ENCODE assay signal across 2 cellular contexts in the genomic region with DNA sequence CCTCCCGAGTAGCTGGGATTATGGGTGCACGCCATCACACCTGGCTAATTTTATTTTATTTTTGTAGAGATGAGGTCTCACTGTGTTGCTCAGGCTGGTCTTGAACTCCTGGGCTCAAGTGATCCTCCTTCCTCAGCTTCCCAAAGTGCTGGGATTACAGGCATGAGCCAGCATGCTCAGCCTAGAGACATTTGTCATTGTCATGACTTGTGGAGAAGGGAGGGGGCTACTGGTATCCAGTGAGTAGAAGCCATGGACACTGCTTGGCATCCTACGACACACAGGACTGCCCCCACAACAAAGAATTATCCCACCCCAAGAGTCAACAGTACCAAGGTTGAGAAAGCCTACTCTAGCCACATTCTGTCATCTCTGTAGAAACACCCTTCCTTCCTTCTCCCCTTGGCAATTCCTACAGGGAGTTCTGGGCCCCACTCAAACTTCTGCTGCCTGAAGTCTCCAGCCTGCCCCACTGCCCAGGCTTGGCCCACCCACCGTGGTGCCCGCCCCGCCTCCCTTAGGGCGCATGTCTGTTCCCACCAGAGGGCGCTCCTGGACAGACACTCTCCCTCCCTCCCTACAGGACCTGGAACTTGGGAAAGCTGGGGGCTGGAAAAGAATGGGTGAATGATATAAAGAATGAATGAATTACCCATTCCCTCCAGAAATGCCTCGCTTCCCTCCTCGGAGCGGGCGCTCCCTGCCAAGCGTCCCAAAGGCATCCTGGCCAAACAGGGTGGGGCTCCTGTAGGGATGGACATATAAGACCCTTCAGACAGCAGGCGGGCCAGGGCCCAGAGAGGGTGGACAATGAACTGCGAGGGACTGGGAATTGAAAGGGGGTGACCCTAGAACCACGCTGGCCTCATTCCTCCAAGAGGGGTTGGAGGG.
TF ChIP-seq lines count a peak whose summit lies in the region.

No MANE protein-coding gene starts in this region.

TF ChIP-seq in GM23338, 12 proteins besides CTCF, POLR2A, EP300 and RAD21:
- TF ChIP-seq STAT1 (IDR thresholded peaks at IDR 0.05; ENCODE audit: unreplicated experiment) = no peak
- TF ChIP-seq, protein P1, sequence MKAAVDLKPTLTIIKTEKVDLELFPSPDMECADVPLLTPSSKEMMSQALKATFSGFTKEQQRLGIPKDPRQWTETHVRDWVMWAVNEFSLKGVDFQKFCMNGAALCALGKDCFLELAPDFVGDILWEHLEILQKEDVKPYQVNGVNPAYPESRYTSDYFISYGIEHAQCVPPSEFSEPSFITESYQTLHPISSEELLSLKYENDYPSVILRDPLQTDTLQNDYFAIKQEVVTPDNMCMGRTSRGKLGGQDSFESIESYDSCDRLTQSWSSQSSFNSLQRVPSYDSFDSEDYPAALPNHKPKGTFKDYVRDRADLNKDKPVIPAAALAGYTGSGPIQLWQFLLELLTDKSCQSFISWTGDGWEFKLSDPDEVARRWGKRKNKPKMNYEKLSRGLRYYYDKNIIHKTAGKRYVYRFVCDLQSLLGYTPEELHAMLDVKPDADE (IDR thresholded peaks at IDR 0.05) = no peak
- TF ChIP-seq NANOG (IDR thresholded peaks at IDR 0.05; ENCODE audit: borderline replicate concordance) = no peak
- TF ChIP-seq POLR2AphosphoS5 (IDR thresholded peaks at IDR 0.05; ENCODE audit: low read depth) = no peak

TF ChIP-seq in HepG2, 621 proteins besides CTCF, POLR2A, EP300 and RAD21 (continues in another document):
- TF ChIP-seq ZNF550 (CRISPR knock-in tag; IDR thresholded peaks at IDR 0.05; ENCODE audit: borderline replicate concordance) (0 out of 2 replicates have a peak, but pooled peaks have one; percentile 28), SMAD9 (CRISPR knock-in tag; IDR thresholded peaks at IDR 0.05) (no peak), GATAD2A (CRISPR knock-in tag; IDR thresholded peaks at IDR 0.05) (peak; percentile 68; the same call in 1 of the 2 replicates), KDM5B (CRISPR knock-in tag; IDR thresholded peaks at IDR 0.05; ENCODE audit: borderline replicate concordance) (peak; percentile 69; the same call in 1 of the 2 replicates), ARHGAP35 (CRISPR knock-in tag; IDR thresholded peaks at IDR 0.05; ENCODE audit: borderline replicate concordance) (no peak), ZNF547 (CRISPR knock-in tag; IDR thresholded peaks at IDR 0.05) (0 out of 2 replicates have a peak, but pooled peaks have one; percentile 31), PPARG (CRISPR knock-in tag; conservative IDR thresholded peaks at IDR 0.05) (no peak), ZFP90 (CRISPR knock-in tag; IDR thresholded peaks at IDR 0.05; ENCODE audit: borderline replicate concordance) (0 out of 2 replicates have a peak, but pooled peaks have one; percentile 54), CHD2 (IDR thresholded peaks at IDR 0.05; ENCODE audit: low read depth, low read length) (no peak), ZFY (CRISPR knock-in tag; IDR thresholded peaks at IDR 0.05) (peak; percentile 24; the same call in 1 of the 2 replicates), ZNF768 (CRISPR knock-in tag; IDR thresholded peaks at IDR 0.05) (peak; percentile 26; the same call in 1 of the 2 replicates), ZNF382 (CRISPR knock-in tag; IDR thresholded peaks at IDR 0.05; ENCODE audit: borderline replicate concordance) (no peak), ZNF501 (CRISPR knock-in tag; IDR thresholded peaks at IDR 0.05) (peak; percentile 70; the same call in 1 of the 2 replicates), PTBP1 (IDR thresholded peaks at IDR 0.05; ENCODE audit: low read depth, low read length, poor library complexity, severe bottlenecking) (no peak), SOX6 (IDR thresholded peaks at IDR 0.05) (no peak), SOX6 (CRISPR knock-in tag; IDR thresholded peaks at IDR 0.05) (peak; percentile 33), ZNF24 (IDR thresholded peaks at IDR 0.05) (peak; percentile 60; the same call in 1 of the 2 replicates), HOXA3 (CRISPR knock-in tag; IDR thresholded peaks at IDR 0.05) (peak; percentile 44; the same call in 1 of the 2 replicates)
- TF ChIP-seq, protein P2, sequence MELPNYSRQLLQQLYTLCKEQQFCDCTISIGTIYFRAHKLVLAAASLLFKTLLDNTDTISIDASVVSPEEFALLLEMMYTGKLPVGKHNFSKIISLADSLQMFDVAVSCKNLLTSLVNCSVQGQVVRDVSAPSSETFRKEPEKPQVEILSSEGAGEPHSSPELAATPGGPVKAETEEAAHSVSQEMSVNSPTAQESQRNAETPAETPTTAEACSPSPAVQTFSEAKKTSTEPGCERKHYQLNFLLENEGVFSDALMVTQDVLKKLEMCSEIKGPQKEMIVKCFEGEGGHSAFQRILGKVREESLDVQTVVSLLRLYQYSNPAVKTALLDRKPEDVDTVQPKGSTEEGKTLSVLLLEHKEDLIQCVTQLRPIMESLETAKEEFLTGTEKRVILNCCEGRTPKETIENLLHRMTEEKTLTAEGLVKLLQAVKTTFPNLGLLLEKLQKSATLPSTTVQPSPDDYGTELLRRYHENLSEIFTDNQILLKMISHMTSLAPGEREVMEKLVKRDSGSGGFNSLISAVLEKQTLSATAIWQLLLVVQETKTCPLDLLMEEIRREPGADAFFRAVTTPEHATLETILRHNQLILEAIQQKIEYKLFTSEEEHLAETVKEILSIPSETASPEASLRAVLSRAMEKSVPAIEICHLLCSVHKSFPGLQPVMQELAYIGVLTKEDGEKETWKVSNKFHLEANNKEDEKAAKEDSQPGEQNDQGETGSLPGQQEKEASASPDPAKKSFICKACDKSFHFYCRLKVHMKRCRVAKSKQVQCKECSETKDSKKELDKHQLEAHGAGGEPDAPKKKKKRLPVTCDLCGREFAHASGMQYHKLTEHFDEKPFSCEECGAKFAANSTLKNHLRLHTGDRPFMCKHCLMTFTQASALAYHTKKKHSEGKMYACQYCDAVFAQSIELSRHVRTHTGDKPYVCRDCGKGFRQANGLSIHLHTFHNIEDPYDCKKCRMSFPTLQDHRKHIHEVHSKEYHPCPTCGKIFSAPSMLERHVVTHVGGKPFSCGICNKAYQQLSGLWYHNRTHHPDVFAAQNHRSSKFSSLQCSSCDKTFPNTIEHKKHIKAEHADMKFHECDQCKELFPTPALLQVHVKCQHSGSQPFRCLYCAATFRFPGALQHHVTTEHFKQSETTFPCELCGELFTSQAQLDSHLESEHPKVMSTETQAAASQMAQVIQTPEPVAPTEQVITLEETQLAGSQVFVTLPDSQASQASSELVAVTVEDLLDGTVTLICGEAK (IDR thresholded peaks at IDR 0.05) = no peak
- TF ChIP-seq, protein P2 (CRISPR knock-in tag; IDR thresholded peaks at IDR 0.05) = 0 out of 2 replicates have a peak, but pooled peaks have one; percentile 13
- TF ChIP-seq, protein P3, sequence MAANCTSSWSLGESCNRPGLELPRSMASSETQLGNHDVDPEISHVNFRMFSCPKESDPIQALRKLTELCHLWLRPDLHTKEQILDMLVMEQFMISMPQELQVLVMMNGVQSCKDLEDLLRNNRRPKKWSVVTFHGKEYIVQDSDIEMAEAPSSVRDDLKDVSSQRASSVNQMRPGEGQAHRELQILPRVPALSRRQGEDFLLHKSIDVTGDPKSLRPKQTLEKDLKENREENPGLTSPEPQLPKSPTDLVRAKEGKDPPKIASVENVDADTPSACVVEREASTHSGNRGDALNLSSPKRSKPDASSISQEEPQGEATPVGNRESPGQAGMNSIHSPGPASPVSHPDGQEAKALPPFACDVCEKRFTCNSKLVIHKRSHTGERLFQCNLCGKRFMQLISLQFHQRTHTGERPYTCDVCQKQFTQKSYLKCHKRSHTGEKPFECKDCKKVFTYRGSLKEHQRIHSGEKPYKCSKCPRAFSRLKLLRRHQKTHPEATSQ (CRISPR knock-in tag; IDR thresholded peaks at IDR 0.05; ENCODE audit: borderline replicate concordance) = no peak
- TF ChIP-seq, protein P4, sequence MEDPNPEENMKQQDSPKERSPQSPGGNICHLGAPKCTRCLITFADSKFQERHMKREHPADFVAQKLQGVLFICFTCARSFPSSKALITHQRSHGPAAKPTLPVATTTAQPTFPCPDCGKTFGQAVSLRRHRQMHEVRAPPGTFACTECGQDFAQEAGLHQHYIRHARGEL (CRISPR knock-in tag; IDR thresholded peaks at IDR 0.05) = no peak
- TF ChIP-seq, protein P5, sequence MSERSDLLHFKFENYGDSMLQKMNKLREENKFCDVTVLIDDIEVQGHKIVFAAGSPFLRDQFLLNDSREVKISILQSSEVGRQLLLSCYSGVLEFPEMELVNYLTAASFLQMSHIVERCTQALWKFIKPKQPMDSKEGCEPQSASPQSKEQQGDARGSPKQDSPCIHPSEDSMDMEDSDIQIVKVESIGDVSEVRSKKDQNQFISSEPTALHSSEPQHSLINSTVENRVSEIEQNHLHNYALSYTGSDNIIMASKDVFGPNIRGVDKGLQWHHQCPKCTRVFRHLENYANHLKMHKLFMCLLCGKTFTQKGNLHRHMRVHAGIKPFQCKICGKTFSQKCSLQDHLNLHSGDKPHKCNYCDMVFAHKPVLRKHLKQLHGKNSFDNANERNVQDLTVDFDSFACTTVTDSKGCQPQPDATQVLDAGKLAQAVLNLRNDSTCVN (CRISPR knock-in tag; IDR thresholded peaks at IDR 0.05; ENCODE audit: borderline replicate concordance) = peak; percentile 51; the same call in 1 of the 2 replicates
- TF ChIP-seq, protein P6, sequence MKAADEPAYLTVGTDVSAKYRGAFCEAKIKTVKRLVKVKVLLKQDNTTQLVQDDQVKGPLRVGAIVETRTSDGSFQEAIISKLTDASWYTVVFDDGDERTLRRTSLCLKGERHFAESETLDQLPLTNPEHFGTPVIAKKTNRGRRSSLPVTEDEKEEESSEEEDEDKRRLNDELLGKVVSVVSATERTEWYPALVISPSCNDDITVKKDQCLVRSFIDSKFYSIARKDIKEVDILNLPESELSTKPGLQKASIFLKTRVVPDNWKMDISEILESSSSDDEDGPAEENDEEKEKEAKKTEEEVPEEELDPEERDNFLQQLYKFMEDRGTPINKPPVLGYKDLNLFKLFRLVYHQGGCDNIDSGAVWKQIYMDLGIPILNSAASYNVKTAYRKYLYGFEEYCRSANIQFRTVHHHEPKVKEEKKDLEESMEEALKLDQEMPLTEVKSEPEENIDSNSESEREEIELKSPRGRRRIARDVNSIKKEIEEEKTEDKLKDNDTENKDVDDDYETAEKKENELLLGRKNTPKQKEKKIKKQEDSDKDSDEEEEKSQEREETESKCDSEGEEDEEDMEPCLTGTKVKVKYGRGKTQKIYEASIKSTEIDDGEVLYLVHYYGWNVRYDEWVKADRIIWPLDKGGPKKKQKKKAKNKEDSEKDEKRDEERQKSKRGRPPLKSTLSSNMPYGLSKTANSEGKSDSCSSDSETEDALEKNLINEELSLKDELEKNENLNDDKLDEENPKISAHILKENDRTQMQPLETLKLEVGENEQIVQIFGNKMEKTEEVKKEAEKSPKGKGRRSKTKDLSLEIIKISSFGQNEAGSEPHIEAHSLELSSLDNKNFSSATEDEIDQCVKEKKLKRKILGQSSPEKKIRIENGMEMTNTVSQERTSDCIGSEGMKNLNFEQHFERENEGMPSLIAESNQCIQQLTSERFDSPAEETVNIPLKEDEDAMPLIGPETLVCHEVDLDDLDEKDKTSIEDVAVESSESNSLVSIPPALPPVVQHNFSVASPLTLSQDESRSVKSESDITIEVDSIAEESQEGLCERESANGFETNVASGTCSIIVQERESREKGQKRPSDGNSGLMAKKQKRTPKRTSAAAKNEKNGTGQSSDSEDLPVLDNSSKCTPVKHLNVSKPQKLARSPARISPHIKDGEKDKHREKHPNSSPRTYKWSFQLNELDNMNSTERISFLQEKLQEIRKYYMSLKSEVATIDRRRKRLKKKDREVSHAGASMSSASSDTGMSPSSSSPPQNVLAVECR (CRISPR knock-in tag; IDR thresholded peaks at IDR 0.05; ENCODE audit: borderline replicate concordance) = peak; percentile 34; the same call in 1 of the 2 replicates
- TF ChIP-seq, protein P7, sequence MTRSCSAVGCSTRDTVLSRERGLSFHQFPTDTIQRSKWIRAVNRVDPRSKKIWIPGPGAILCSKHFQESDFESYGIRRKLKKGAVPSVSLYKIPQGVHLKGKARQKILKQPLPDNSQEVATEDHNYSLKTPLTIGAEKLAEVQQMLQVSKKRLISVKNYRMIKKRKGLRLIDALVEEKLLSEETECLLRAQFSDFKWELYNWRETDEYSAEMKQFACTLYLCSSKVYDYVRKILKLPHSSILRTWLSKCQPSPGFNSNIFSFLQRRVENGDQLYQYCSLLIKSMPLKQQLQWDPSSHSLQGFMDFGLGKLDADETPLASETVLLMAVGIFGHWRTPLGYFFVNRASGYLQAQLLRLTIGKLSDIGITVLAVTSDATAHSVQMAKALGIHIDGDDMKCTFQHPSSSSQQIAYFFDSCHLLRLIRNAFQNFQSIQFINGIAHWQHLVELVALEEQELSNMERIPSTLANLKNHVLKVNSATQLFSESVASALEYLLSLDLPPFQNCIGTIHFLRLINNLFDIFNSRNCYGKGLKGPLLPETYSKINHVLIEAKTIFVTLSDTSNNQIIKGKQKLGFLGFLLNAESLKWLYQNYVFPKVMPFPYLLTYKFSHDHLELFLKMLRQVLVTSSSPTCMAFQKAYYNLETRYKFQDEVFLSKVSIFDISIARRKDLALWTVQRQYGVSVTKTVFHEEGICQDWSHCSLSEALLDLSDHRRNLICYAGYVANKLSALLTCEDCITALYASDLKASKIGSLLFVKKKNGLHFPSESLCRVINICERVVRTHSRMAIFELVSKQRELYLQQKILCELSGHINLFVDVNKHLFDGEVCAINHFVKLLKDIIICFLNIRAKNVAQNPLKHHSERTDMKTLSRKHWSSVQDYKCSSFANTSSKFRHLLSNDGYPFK (CRISPR knock-in tag; IDR thresholded peaks at IDR 0.05; ENCODE audit: borderline replicate concordance) = 0 out of 2 replicates have a peak, but pooled peaks have one; percentile 29
